In the genomic region with DNA sequence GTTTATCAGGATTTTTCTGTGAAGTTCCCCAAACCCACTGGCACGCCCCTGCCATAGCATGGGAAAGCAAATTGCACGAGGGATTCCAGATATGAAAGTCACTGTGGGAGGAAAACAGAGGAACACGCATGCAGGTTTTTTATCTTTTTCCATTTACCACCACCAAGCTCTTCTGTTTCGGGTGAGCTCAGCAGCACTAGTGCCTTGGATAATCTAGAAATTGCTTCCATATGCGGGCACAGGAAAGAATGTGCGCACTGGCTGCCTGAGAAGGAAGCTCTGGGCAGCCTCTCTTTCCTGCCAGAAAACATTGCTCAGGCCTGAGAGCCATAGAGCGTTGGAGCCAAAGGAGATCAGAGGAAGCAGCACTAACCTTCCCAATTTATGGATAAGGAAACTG, we compare ENCODE assay signal across 12 cellular contexts.
DNase-seq lines count a peak whose midpoint lies in the region; ATAC-seq, FAIRE-seq and TF ChIP-seq lines count a peak whose summit lies in the region.
"Had no signal": no experiment of that assay in that cellular context is flagged by ENCODE, and none has a peak within 500 bp of the region (broad histone marks: within the 10 kb centered on the region; RNA-seq: fewer than 3 reads in every experiment).

No MANE protein-coding gene starts in this region.

- TF ChIP-seq EP300 in suprapubic skin (IDR thresholded peaks at IDR 0.05), result no peak

- TF ChIP-seq CTCF in HFFc6 (IDR thresholded peaks at IDR 0.05), result no peak
- no peak for TF ChIP-seq CTCF in left lung (IDR thresholded peaks at IDR 0.05)
- TF ChIP-seq CTCF in suprapubic skin (IDR thresholded peaks at IDR 0.05), result no peak
- TF ChIP-seq CTCF in psoas muscle (IDR thresholded peaks at IDR 0.05), result no peak

- FAIRE-seq in GM12891 (lab: Jason Lieb, UNC), result no peak
- FAIRE-seq: TTC549 had no signal

- ATAC-seq in left lung (peak; percentile 45), psoas muscle (no peak)
- ATAC-seq: naive thymus-derived CD4-positive, alpha-beta T cell had no signal

- intact Hi-C loops in left lung (cut with DNase I), result no loop called here
- intact Hi-C loops in psoas muscle (cut with DNase I), result no loop called here

- DNase-seq in HFFc6 (peak; percentile 92), left lung (no peak), suprapubic skin (ENCODE audit: low spot score in 2 of 2) (peak in 1 of 2 donors; percentile 70), midbrain (lab: John Stamatoyannopoulos, UW) (no peak), GM12891 (ENCODE audit: insufficient read length, low spot score) (no peak), NCI-H1048 (lab: John Stamatoyannopoulos, UW) (no peak), psoas muscle (no peak)
- DNase-seq: activated T-cell treated with anti-CD3 and anti-CD28 coated beads, Interleukin-2, amount 50 U/mL, for 24 hours; naive thymus-derived CD4-positive, alpha-beta T cell; NCI-H1694 treated with DMSO at 0.1 percent for 48 hours had no signal

- H3K9me3 ChIP-seq in left lung (no peaks in the 10 kb centered on the region), suprapubic skin (no peaks in the 10 kb centered on the region), psoas muscle (no peaks in the 10 kb centered on the region)

- no peaks in the 10 kb centered on the region for H3K27me3 Mint-ChIP-seq in HFFc6 (ENCODE audit: insufficient read depth)
- H3K27me3 Mint-ChIP-seq: activated T-cell treated with anti-CD3 and anti-CD28 coated beads, Interleukin-2, amount 50 U/mL, for 24 hours; naive thymus-derived CD4-positive, alpha-beta T cell had no signal

- H3K4me3 Mint-ChIP-seq in HFFc6, result peak overlapping the region; percentile 58
- H3K4me3 Mint-ChIP-seq: activated T-cell treated with anti-CD3 and anti-CD28 coated beads, Interleukin-2, amount 50 U/mL, for 24 hours; naive thymus-derived CD4-positive, alpha-beta T cell had no signal

- no peaks in the 10 kb centered on the region for H3K36me3 ChIP-seq in left lung
- H3K36me3 ChIP-seq in suprapubic skin, result no peaks in the 10 kb centered on the region
- H3K36me3 ChIP-seq in psoas muscle (ENCODE audit: insufficient read depth in 1 of 2, low read depth in 1 of 2), result no peaks in the 10 kb centered on the region

- H3K4me1 Mint-ChIP-seq in HFFc6 (ENCODE audit: low read depth), result peaks cover 71% of the 10 kb centered on the region

- H3K27ac ChIP-seq in cingulate gyrus (ENCODE audit: low read depth, low read length) (peak overlapping the region; percentile 58), left lung (peak overlapping the region in 1 of 2 donors; percentile 26), suprapubic skin (peak overlapping the region; percentile 43), psoas muscle (no peak overlapping the region)

- H3K4me3 ChIP-seq in left lung (no peak overlapping the region), suprapubic skin (no peak overlapping the region), psoas muscle (no peak overlapping the region)

- H3K4me1 ChIP-seq in left lung, result peaks cover 14 to 62% of the 10 kb centered on the region in 2 donors
- H3K4me1 ChIP-seq in suprapubic skin, result peaks cover 35% of the 10 kb centered on the region
- H3K4me1 ChIP-seq in psoas muscle, result peaks cover 5% of the 10 kb centered on the region

- H3K27me3 ChIP-seq in left lung (no peaks in the 10 kb centered on the region), suprapubic skin (no peaks in the 10 kb centered on the region), psoas muscle (ENCODE audit: insufficient read depth in 3 of 3, low read length in 2 of 3) (no peaks in the 10 kb centered on the region)

- no peak for TF ChIP-seq POLR2A in suprapubic skin (IDR thresholded peaks at IDR 0.05)
- TF ChIP-seq POLR2A in GM12891 (IDR thresholded peaks at IDR 0.05; ENCODE audit: low read depth, low read length), result no peak

- H3K27ac Mint-ChIP-seq in HFFc6, result peak overlapping the region; percentile 93
- H3K27ac Mint-ChIP-seq: activated T-cell treated with anti-CD3 and anti-CD28 coated beads, Interleukin-2, amount 50 U/mL, for 24 hours had no signal

- H3K9me3 Mint-ChIP-seq in HFFc6, result no peaks in the 10 kb centered on the region
- H3K9me3 Mint-ChIP-seq: activated T-cell treated with anti-CD3 and anti-CD28 coated beads, Interleukin-2, amount 50 U/mL, for 24 hours had no signal

- WGBS in suprapubic skin, result 54% methylated on average over 7 of the region's 7 CpGs
- 73 to 78% (median 74%) methylated on average over 7 of the region's 7 CpGs for WGBS in psoas muscle, 3 donors

- H3K36me3 Mint-ChIP-seq in HFFc6 (ENCODE audit: low read depth), result no peaks in the 10 kb centered on the region

TF ChIP-seq in GM12891, 5 proteins besides CTCF, POLR2A, EP300 and RAD21:
- TF ChIP-seq POLR2AphosphoS5 (IDR thresholded peaks at IDR 0.05; ENCODE audit: low read depth, low read length) (no peak), TAF1 (IDR thresholded peaks at IDR 0.05; ENCODE audit: low read depth, low read length) (no peak), SPI1 (IDR thresholded peaks at IDR 0.05; ENCODE audit: low read depth, low read length) (no peak), PAX5 (IDR thresholded peaks at IDR 0.05; ENCODE audit: insufficient read depth, low read length, severe bottlenecking) (no peak), POU2F2 (IDR thresholded peaks at IDR 0.05; ENCODE audit: low read depth, low read length) (no peak)
